In genomic region chr14:60091550-60092511, GRCh38 we compare ENCODE assay signal across 1 cellular context.
A peak's percentile ranks its signal among the peaks of the same experiment; 100 is the strongest.
TF ChIP-seq lines count a peak whose summit lies in the region.

PCNX4 (plus strand) TSS chr14:60091923; CDS start chr14:60107639, 15,716 bp downstream.

TF ChIP-seq in H1, 55 proteins besides CTCF, POLR2A, EP300 and RAD21 (continued from another document):
- TF ChIP-seq NANOG (IDR thresholded peaks at IDR 0.05; ENCODE audit: insufficient read depth, low read depth, low read length, poor library complexity, severe bottlenecking): peak; percentile 32
- TF ChIP-seq BACH1 (IDR thresholded peaks at IDR 0.05; ENCODE audit: low read length): peak; percentile 12; the same call in 1 of the 2 replicates
- TF ChIP-seq TAF7 (optimal IDR thresholded peaks at IDR 0.05; ENCODE audit: borderline replicate concordance, low read depth, low read length): peak; percentile 84
- TF ChIP-seq CEBPB (IDR thresholded peaks at IDR 0.05; ENCODE audit: low read depth, low read length): peak; percentile 94
- no peak for TF ChIP-seq JUN (IDR thresholded peaks at IDR 0.05; ENCODE audit: low read depth, low read length)
- TF ChIP-seq GABPA (IDR thresholded peaks at IDR 0.05; ENCODE audit: borderline replicate concordance, insufficient read depth, low read length): no peak
- peak; percentile 68 for TF ChIP-seq E2F6 (IDR thresholded peaks at IDR 0.05)
- peak; percentile 97 for TF ChIP-seq ASH2L (IDR thresholded peaks at IDR 0.05; ENCODE audit: low read length)
- TF ChIP-seq POLR2AphosphoS5 (IDR thresholded peaks at IDR 0.05; ENCODE audit: low read depth, low read length): peak; percentile 81; the same call in 1 of the 2 replicates
- TF ChIP-seq TAF1 (IDR thresholded peaks at IDR 0.05; ENCODE audit: low read depth, low read length): peak; percentile 85
- no peak for TF ChIP-seq ATF2 (IDR thresholded peaks at IDR 0.05; ENCODE audit: low read length)
- no peak for TF ChIP-seq SP4 (IDR thresholded peaks at IDR 0.05; ENCODE audit: low read length)
- TF ChIP-seq RBBP5 (IDR thresholded peaks at IDR 0.05; ENCODE audit: borderline replicate concordance, low read depth, low read length): peak; percentile 98; the same call in 1 of the 2 replicates
- no peak for TF ChIP-seq SAP30 (IDR thresholded peaks at IDR 0.05; ENCODE audit: insufficient read depth, insufficient replicate concordance, low read length)
- peak; percentile 58 for TF ChIP-seq KDM4A (IDR thresholded peaks at IDR 0.05; ENCODE audit: low read depth, low read length, severe bottlenecking)
- no peak for TF ChIP-seq EZH2 (IDR thresholded peaks at IDR 0.05; ENCODE audit: low read depth, low read length, severe bottlenecking)
